In genomic region chr9:26310294-26310693, GRCh38 we compare ENCODE assay signal across 25 cellular contexts.
A peak's percentile ranks its signal among the peaks of the same experiment; 100 is the strongest.
DNase-seq lines count a peak whose midpoint lies in the region; ATAC-seq and TF ChIP-seq lines count a peak whose summit lies in the region.
"Had no signal": no experiment of that assay in that cellular context is flagged by ENCODE, and none has a peak within 500 bp of the region (broad histone marks: within the 10 kb centered on the region; RNA-seq: fewer than 3 reads in every experiment).

No MANE protein-coding gene starts in this region.

- H3K27ac Mint-ChIP-seq in MCF 10A (ENCODE audit: low read depth, unreplicated experiment), result no peak overlapping the region
- H3K27ac Mint-ChIP-seq: effector memory CD8-positive, alpha-beta T cell; naive B cell; T-helper 17 cell had no signal

- POLR2A ChIA-PET in MCF 10A (lab: Yijun Ruan, JAX), result no interaction called here

- no peak overlapping the region for H3K27ac ChIP-seq in breast epithelium
- H3K27ac ChIP-seq: adrenal gland, lower lobe of right lung, PC-9, SJSA1, WERI-Rb-1 had no signal

- H3K4me1 ChIP-seq in breast epithelium, result no peaks in the 10 kb centered on the region
- H3K4me1 ChIP-seq: adrenal gland, lower lobe of right lung, SJSA1 had no signal

- H3K4me1 Mint-ChIP-seq in MCF 10A (ENCODE audit: insufficient read depth, unreplicated experiment), result no peaks in the 10 kb centered on the region
- H3K4me1 Mint-ChIP-seq: central memory CD8-positive, alpha-beta T cell; naive B cell; T-helper 17 cell had no signal

- DNase-seq in MCF 10A (ENCODE audit: unreplicated experiment) (peak; percentile 10), breast epithelium (ENCODE audit: low spot score in 2 of 2) (no peak), astrocyte of the hippocampus (ENCODE audit: low read depth, low spot score) (peak; percentile 41), fibroblast of villous mesenchyme (ENCODE audit: low read depth) (peak; percentile 33), SK-N-DZ (ENCODE audit: low spot score) (no peak), cerebellar nuclear complex (lab: John Stamatoyannopoulos, UW) (no peak)
- no peak for DNase-seq in activated T-cell treated with anti-CD3 and anti-CD28 coated beads, Interleukin-2, amount 50 U/mL, for 48 hours
- DNase-seq: activated gamma-delta T cell; adrenal gland; C1 segment of cervical spinal cord; effector memory CD8-positive, alpha-beta T cell; foreskin melanocyte; hippocampal formation; islet precursor cell; lower lobe of right lung; naive B cell; NCI-H2227 treated with DMSO at 0.1 percent for 48 hours; PC-9; right cardiac atrium; T-helper 17 cell; WERI-Rb-1 had no signal

- no peaks in the 10 kb centered on the region for H3K27me3 ChIP-seq in breast epithelium
- H3K27me3 ChIP-seq: adrenal gland, SJSA1 had no signal

- ATAC-seq in GM21423 (IDR thresholded peaks at IDR 0.05; ENCODE audit: unreplicated experiment), result no peak
- ATAC-seq: effector memory CD8-positive, alpha-beta T cell; HepG2; lower lobe of right lung; right cardiac atrium; T-helper 17 cell had no signal

- H3K36me3 Mint-ChIP-seq in MCF 10A (ENCODE audit: insufficient read depth, unreplicated experiment), result no peaks in the 10 kb centered on the region
- H3K36me3 Mint-ChIP-seq: naive B cell had no signal

- TF ChIP-seq CTCF in MCF 10A (IDR thresholded peaks at IDR 0.05; ENCODE audit: unreplicated experiment) (no peak), breast epithelium (IDR thresholded peaks at IDR 0.05) (no peak), fibroblast of villous mesenchyme (IDR thresholded peaks at IDR 0.05; ENCODE audit: insufficient read depth, low read depth, low read length) (no peak)

- H3K9me3 ChIP-seq in breast epithelium, result no peaks in the 10 kb centered on the region
- H3K9me3 ChIP-seq: adrenal gland, lower lobe of right lung, SJSA1 had no signal

- H3K36me3 ChIP-seq in breast epithelium, result no peaks in the 10 kb centered on the region
- H3K36me3 ChIP-seq: adrenal gland, lower lobe of right lung, SJSA1, WERI-Rb-1 had no signal

- H3K4me3 ChIP-seq in breast epithelium, result no peak overlapping the region
- H3K4me3 ChIP-seq in fibroblast of villous mesenchyme (ENCODE audit: low read depth, low read length), result no peak overlapping the region
- H3K4me3 ChIP-seq: adrenal gland, lower lobe of right lung, PC-9, SJSA1 had no signal

- no peaks in the 10 kb centered on the region for H3K9me3 Mint-ChIP-seq in MCF 10A (ENCODE audit: unreplicated experiment)

- BruUV-seq in MCF 10A (replicated peaks; lab: Mats Ljungman, UMichigan), result no TSS peak

- intact Hi-C loops in MCF 10A (cut with micrococcal nuclease), result no loop called here
- intact Hi-C loops in breast epithelium (cut with DNase I; ENCODE audit: low total_unique reads), result no loop called here

- no peak overlapping the region for H3K4me3 Mint-ChIP-seq in MCF 10A (ENCODE audit: unreplicated experiment)
- H3K4me3 Mint-ChIP-seq: central memory CD8-positive, alpha-beta T cell; effector memory CD8-positive, alpha-beta T cell; naive B cell; T-helper 17 cell had no signal

- CTCF ChIA-PET in MCF 10A (lab: Yijun Ruan, JAX), result interaction anchor here (0.7 kb wide), 1 partner anchor 144 kb away, joined by 4 read pairs; no protein-coding TSS in a partner anchor

- H3K27me3 Mint-ChIP-seq in MCF 10A (ENCODE audit: insufficient read depth, unreplicated experiment), result peaks cover 4% of the 10 kb centered on the region
- H3K27me3 Mint-ChIP-seq: central memory CD8-positive, alpha-beta T cell; effector memory CD8-positive, alpha-beta T cell; naive B cell; T-helper 17 cell had no signal

- TF ChIP-seq POLR2A in breast epithelium (IDR thresholded peaks at IDR 0.05), result no peak

Comparison
In these comparisons a context has a peak if more than half of its experiments do, and no peak if none do; other contexts are left out.
1. DNase-seq: peak in MCF 10A (single experiment), astrocyte of the hippocampus (single experiment) and fibroblast of villous mesenchyme (single experiment); none in breast epithelium (0 of 2), activated T-cell treated with anti-CD3 and anti-CD28 coated beads, Interleukin-2, amount 50 U/mL, for 48 hours (0 of 2), SK-N-DZ (single experiment) and cerebellar nuclear complex (0 of 2).